Comparison of ENCODE assay signal across 8 cellular contexts in the genomic region with DNA sequence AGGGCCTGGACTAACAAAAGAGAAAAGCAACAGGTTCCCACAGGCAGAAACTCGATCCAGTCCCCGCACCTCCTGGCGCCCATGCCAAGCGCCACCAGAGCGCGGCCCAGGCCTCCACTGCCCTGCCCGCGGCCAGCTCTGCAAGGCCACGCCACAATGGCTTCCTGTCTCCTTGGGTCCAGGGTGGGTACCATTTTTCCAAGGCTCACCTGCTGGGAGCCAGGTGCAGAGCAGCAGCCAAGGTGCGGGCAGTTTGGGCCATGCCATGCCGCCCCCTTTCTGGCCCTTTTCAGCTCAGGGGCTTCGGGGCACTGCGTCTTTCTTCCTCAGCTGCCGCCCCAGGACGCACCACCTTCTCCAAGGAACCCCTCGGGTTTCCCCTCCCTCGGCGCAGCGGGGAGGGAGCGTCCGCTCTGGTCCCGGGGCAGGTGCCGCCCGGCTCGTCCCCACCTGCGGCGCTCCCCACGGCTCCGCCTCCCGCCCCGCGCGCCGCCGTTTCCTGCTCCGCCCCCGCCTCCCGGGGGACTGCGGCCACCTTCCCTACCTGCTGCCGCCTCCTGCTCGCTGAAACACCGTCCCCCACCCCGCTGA. TPM values are rescaled to one million over a fixed set of nuclear protein-coding genes. Genes with fewer than 3 reads are reported as not detected.
DNase-seq lines count a peak whose midpoint lies in the region; ATAC-seq, FAIRE-seq and TF ChIP-seq lines count a peak whose summit lies in the region.

TSS of gene ILDR1 (minus strand) at position 437 of the 591 bp plus-strand sequence. CDS start at position 267, 170 bp downstream.

- WGBS in lung, 2 donors = 9 to 11% methylated on average over 40 to 43 of the region's 43 CpGs

- no peaks in the 10 kb centered on the region for H3K27me3 ChIP-seq in lung (ENCODE audit: control insufficient read depth, insufficient read depth)

- H3K4me1 ChIP-seq in lung (ENCODE audit: control insufficient read depth in 2 of 2, insufficient read depth in 2 of 2, low read length in 2 of 2) = no peaks in the 10 kb centered on the region

- H3K27me3 Mint-ChIP-seq in IgD-negative memory B cell = no peaks in the 10 kb centered on the region
- H3K27me3 Mint-ChIP-seq in activated T-helper 1 cell treated with anti-CD3 and anti-CD28 coated beads, Interleukin-12 subunit alpha, Interleukin-12 subunit beta, Interleukin-2, Interleukin-4 antibody, amounts not matched to agents 30 ng/mL and 10 ng/mL and 1 ng/mL, durations not matched to agents 14 hours and 24 hours and 36 hours (ENCODE audit: insufficient read depth) = peaks cover 18% of the 10 kb centered on the region

- H3K4me1 Mint-ChIP-seq in IgD-negative memory B cell = peaks cover 37 to 54% (median 46%) of the 10 kb centered on the region in 3 donors
- H3K4me1 Mint-ChIP-seq in activated T-helper 1 cell treated with anti-CD3 and anti-CD28 coated beads, Interleukin-12 subunit alpha, Interleukin-12 subunit beta, Interleukin-2, Interleukin-4 antibody, amounts not matched to agents 30 ng/mL and 10 ng/mL and 1 ng/mL, durations not matched to agents 14 hours and 24 hours and 36 hours (ENCODE audit: low read depth) = peaks cover 16% of the 10 kb centered on the region

- peak within 1 kb of the TSS; percentile 49 for H3K4me3 ChIP-seq in lung

- TF ChIP-seq CTCF in lung (IDR thresholded peaks at IDR 0.05; ENCODE audit: control extremely low read depth, extremely low read depth) (no peak), D721Med (IDR thresholded peaks at IDR 0.05; ENCODE audit: insufficient read depth, missing control alignments) (no peak)

- intact Hi-C loops in activated T-helper 1 cell treated with anti-CD3 and anti-CD28 coated beads, Interleukin-12 subunit alpha, Interleukin-12 subunit beta, Interleukin-2, Interleukin-4 antibody, amounts not matched to agents 30 ng/mL and 10 ng/mL and 1 ng/mL, durations not matched to agents 14 hours and 24 hours and 36 hours (cut with micrococcal nuclease) = no loop called here

- peaks cover 0 to 4% of the 10 kb centered on the region in 2 donors for H3K9me3 ChIP-seq in lung (ENCODE audit: control insufficient read depth in 2 of 2, insufficient read depth in 1 of 2, low read length in 1 of 2)

- DNase-seq in stimulated activated CD4-positive, alpha-beta T cell treated with anti-CD3 and anti-CD28 coated beads, Interleukin-4, amount 100 ng/mL, for 1 hour = peak; percentile 3
- DNase-seq in stimulated activated CD4-positive, alpha-beta T cell treated with anti-CD3 and anti-CD28 coated beads, Interleukin-1b, Interleukin-23, amount 100 ng/mL, for 48 hours = no peak
- DNase-seq in activated T-helper 1 cell treated with anti-CD3 and anti-CD28 coated beads, Interleukin-12 subunit alpha, Interleukin-12 subunit beta, Interleukin-2, Interleukin-4 antibody, amounts not matched to agents 30 ng/mL and 10 ng/mL and 1 ng/mL, durations not matched to agents 14 hours and 24 hours and 36 hours (ENCODE audit: low spot score) = no peak
- DNase-seq in lung (ENCODE audit: low spot score) (peak; percentile 51), hepatic stellate cell (ENCODE audit: low spot score) (no peak), SHP77 treated with DMSO at 0.1 percent for 48 hours (lab: John Stamatoyannopoulos, UW) (no peak), D721Med (ENCODE audit: insufficient read length, low spot score) (no peak)

- ATAC-seq in lung (ENCODE audit: insufficient read depth, low FRiP score) = peak; percentile 92

- no peak for FAIRE-seq in D721Med (lab: Jason Lieb, UNC)

- H3K36me3 Mint-ChIP-seq in IgD-negative memory B cell = peaks cover 4% of the 10 kb centered on the region
- no peaks in the 10 kb centered on the region for H3K36me3 Mint-ChIP-seq in activated T-helper 1 cell treated with anti-CD3 and anti-CD28 coated beads, Interleukin-12 subunit alpha, Interleukin-12 subunit beta, Interleukin-2, Interleukin-4 antibody, amounts not matched to agents 30 ng/mL and 10 ng/mL and 1 ng/mL, durations not matched to agents 14 hours and 24 hours and 36 hours (ENCODE audit: low read depth)

- peak within 1 kb of the TSS; percentile 16 to 79 (median 22) for H3K27ac Mint-ChIP-seq in IgD-negative memory B cell
- no peak within 1 kb of the TSS for H3K27ac Mint-ChIP-seq in activated T-helper 1 cell treated with anti-CD3 and anti-CD28 coated beads, Interleukin-12 subunit alpha, Interleukin-12 subunit beta, Interleukin-2, Interleukin-4 antibody, amounts not matched to agents 30 ng/mL and 10 ng/mL and 1 ng/mL, durations not matched to agents 14 hours and 24 hours and 36 hours

- H3K4me3 Mint-ChIP-seq in IgD-negative memory B cell = peak within 1 kb of the TSS; percentile 80 to 89 (median 86)
- H3K4me3 Mint-ChIP-seq in activated T-helper 1 cell treated with anti-CD3 and anti-CD28 coated beads, Interleukin-12 subunit alpha, Interleukin-12 subunit beta, Interleukin-2, Interleukin-4 antibody, amounts not matched to agents 30 ng/mL and 10 ng/mL and 1 ng/mL, durations not matched to agents 14 hours and 24 hours and 36 hours = peak within 1 kb of the TSS; percentile 72

- H3K36me3 ChIP-seq in lung (ENCODE audit: control insufficient read depth in 2 of 2, insufficient read depth in 2 of 2, low read length in 2 of 2) = no peaks in the 10 kb centered on the region

- peak within 1 kb of the TSS in 1 of 2 donors; percentile 66 for H3K27ac ChIP-seq in lung (ENCODE audit: low read depth in 1 of 2, low read length in 1 of 2)

- H3K9me3 Mint-ChIP-seq in IgD-negative memory B cell = no peaks in the 10 kb centered on the region
- no peaks in the 10 kb centered on the region for H3K9me3 Mint-ChIP-seq in activated T-helper 1 cell treated with anti-CD3 and anti-CD28 coated beads, Interleukin-12 subunit alpha, Interleukin-12 subunit beta, Interleukin-2, Interleukin-4 antibody, amounts not matched to agents 30 ng/mL and 10 ng/mL and 1 ng/mL, durations not matched to agents 14 hours and 24 hours and 36 hours

RNA-seq across cellular contexts. Expression of gene ILDR1, which starts in this region (rescaled TPM):
- polyA plus RNA-seq in IgD-negative memory B cell (4.0 TPM), lung (1 to 10 TPM; 3.3 to 4.1 TPM)
- 0.34 and 0.76 TPM in 2 replicates for total RNA-seq in activated T-helper 1 cell treated with anti-CD3 and anti-CD28 coated beads, Interleukin-12 subunit alpha, Interleukin-12 subunit beta, Interleukin-2, Interleukin-4 antibody, amounts not matched to agents 30 ng/mL and 10 ng/mL and 1 ng/mL, durations not matched to agents 14 hours and 24 hours and 36 hours
- total RNA-seq in lung = 1 to 10 TPM; 4.4 to 8.9 TPM

Comparison
In these comparisons a context has a peak if more than half of its experiments do, and no peak if none do; other contexts are left out.
1. DNase-seq: peak in stimulated activated CD4-positive, alpha-beta T cell treated with anti-CD3 and anti-CD28 coated beads, Interleukin-4, amount 100 ng/mL, for 1 hour (single experiment) and lung (single experiment); none in stimulated activated CD4-positive, alpha-beta T cell treated with anti-CD3 and anti-CD28 coated beads, Interleukin-1b, Interleukin-23, amount 100 ng/mL, for 48 hours (single experiment), activated T-helper 1 cell treated with anti-CD3 and anti-CD28 coated beads, Interleukin-12 subunit alpha, Interleukin-12 subunit beta, Interleukin-2, Interleukin-4 antibody, amounts not matched to agents 30 ng/mL and 10 ng/mL and 1 ng/mL, durations not matched to agents 14 hours and 24 hours and 36 hours (single experiment), hepatic stellate cell (single experiment), SHP77 treated with DMSO at 0.1 percent for 48 hours (single experiment) and D721Med (single experiment).